1 cellular context compared by ENCODE assay signal in the genomic region with DNA sequence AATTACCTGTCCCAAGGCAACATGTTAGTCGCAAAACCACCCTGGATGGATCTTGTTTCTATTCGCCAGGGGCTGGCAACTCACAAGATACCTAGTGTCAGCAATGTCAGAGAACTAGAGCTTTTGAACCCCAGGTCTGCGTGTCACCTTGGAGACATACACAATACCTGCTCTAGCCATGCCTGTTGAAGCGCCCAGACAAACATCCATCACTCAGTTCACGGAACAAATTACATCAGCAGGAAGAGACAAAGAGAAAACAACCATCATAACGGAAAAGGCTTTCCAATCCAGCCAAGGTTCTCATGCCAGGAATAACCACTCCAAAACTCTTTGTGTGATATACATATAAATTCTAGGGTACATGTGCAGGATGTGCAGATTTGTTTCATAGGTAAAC.
TF ChIP-seq lines count a peak whose summit lies in the region.

No MANE protein-coding gene starts in this region.

TF ChIP-seq in HepG2, 621 proteins besides CTCF, POLR2A, EP300 and RAD21:
- TF ChIP-seq SMARCE1 (IDR thresholded peaks at IDR 0.05; ENCODE audit: borderline replicate concordance) = no peak
- no peak for TF ChIP-seq RARG (CRISPR knock-in tag; IDR thresholded peaks at IDR 0.05; ENCODE audit: low read depth)
- no peak for TF ChIP-seq PCBP2 (optimal IDR thresholded peaks at IDR 0.05; ENCODE audit: low read depth, low read length, poor library complexity, severe bottlenecking)
- TF ChIP-seq ZFP36L2 (CRISPR knock-in tag; IDR thresholded peaks at IDR 0.05) = no peak
- TF ChIP-seq ZBTB4 (CRISPR knock-in tag; IDR thresholded peaks at IDR 0.05; ENCODE audit: borderline replicate concordance) = no peak
- TF ChIP-seq ONECUT2 (CRISPR knock-in tag; IDR thresholded peaks at IDR 0.05) = no peak
- peak; percentile 65; the same call in 1 of the 2 replicates for TF ChIP-seq ZBTB33 (CRISPR knock-in tag; IDR thresholded peaks at IDR 0.05)
